Comparison of ENCODE assay signal across 17 cellular contexts in genomic region chr6:44497807-44498206, GRCh38.
"Had no signal": no experiment of that assay in that cellular context is flagged by ENCODE, and none has a peak within 500 bp of the region (broad histone marks: within the 10 kb centered on the region; RNA-seq: fewer than 3 reads in every experiment).

No MANE protein-coding gene starts in this region.

- ATAC-seq: left lung; lower lobe of right lung; natural killer cell; pancreas; stimulated activated memory B cell treated with anti-CD40 and anti-IgM and Interleukin-4, amounts not matched to agents 10 μg/mL and 1 μg/mL and 100 μg/mL, for 72 hours; stimulated activated naive CD8-positive, alpha-beta T cell treated with anti-CD3 and anti-CD28 coated beads, Interleukin-15, Interleukin-2, amounts not matched to agents 100 U/mL and 50 U/mL, for 24 hours had no signal

- H3K36me3 ChIP-seq: left lung, lower lobe of right lung, pancreas, spleen, tibial artery had no signal

- H3K27ac ChIP-seq: dorsolateral prefrontal cortex, left lung, lower lobe of right lung, pancreas, skin epidermis, spleen, testis, tibial artery had no signal

- H3K4me3 ChIP-seq: dorsolateral prefrontal cortex, left lung, lower lobe of right lung, pancreas, skin epidermis, spleen, testis, tibial artery had no signal

- DNase-seq: cerebellar nuclear complex; dorsolateral prefrontal cortex; effector CD4-positive, alpha-beta T cell; left lung; lower lobe of right lung; natural killer cell; occipital lobe; pancreas; retina; spleen; stimulated activated CD4-positive, alpha-beta T cell treated with anti-CD3 and anti-CD28 coated beads, Interleukin-4, amount 100 ng/mL, for 4 hours; stimulated activated naive CD8-positive, alpha-beta T cell treated with anti-CD3 and anti-CD28 coated beads, Interleukin-15, Interleukin-2, amounts not matched to agents 100 U/mL and 50 U/mL, for 24 hours; substantia nigra; testis; tibial artery had no signal

- H3K27me3 ChIP-seq: dorsolateral prefrontal cortex, pancreas, testis had no signal

- H3K9me3 ChIP-seq: left lung, lower lobe of right lung, pancreas, spleen, testis had no signal

- H3K4me1 ChIP-seq: left lung, lower lobe of right lung, spleen, testis had no signal
